Comparison of ENCODE assay signal across 9 cellular contexts in genomic region chr19:7637374-7638256, GRCh38. TPM values are rescaled to one million over a fixed set of nuclear protein-coding genes. Genes with fewer than 3 reads are reported as not detected.
DNase-seq lines count a peak whose midpoint lies in the region; ATAC-seq, FAIRE-seq and TF ChIP-seq lines count a peak whose summit lies in the region.
"Had no signal": no experiment of that assay in that cellular context is flagged by ENCODE, and none has a peak within 500 bp of the region (broad histone marks: within the 10 kb centered on the region; RNA-seq: fewer than 3 reads in every experiment).

No MANE protein-coding gene starts in this region.

- no peak overlapping the region for H3K27ac ChIP-seq in cardiac muscle cell
- H3K27ac ChIP-seq in rectal smooth muscle tissue (ENCODE audit: low read depth, low read length): no peak overlapping the region

- TSS peak; percentile 34 for BruUV-seq in Calu3 (replicated peaks; lab: Mats Ljungman, UMichigan)

- H3K9me3 Mint-ChIP-seq in Calu3 (ENCODE audit: low read depth, unreplicated experiment): peaks cover 3% of the 10 kb centered on the region

- H3K4me1 ChIP-seq in cardiac muscle cell (ENCODE audit: low read depth): peaks cover 4% of the 10 kb centered on the region
- H3K4me1 ChIP-seq in rectal smooth muscle tissue (ENCODE audit: control insufficient read depth, insufficient read depth, low read length): no peaks in the 10 kb centered on the region

- DNase-seq in Calu3 (peak; percentile 53), cardiac muscle cell (ENCODE audit: low read depth in 1 of 2, low spot score in 1 of 2) (peak in 1 of 2 donors; percentile 57), HEK293T (ENCODE audit: extremely low spot score) (no peak), urothelium cell line (ENCODE audit: low spot score) (no peak)

- no peak for FAIRE-seq in urothelium cell line (lab: Jason Lieb, UNC)

- peak overlapping the region; percentile 80 for H3K4me3 Mint-ChIP-seq in Calu3 (ENCODE audit: low read depth, unreplicated experiment)

- no peaks in the 10 kb centered on the region for H3K27me3 ChIP-seq in cardiac muscle cell
- H3K27me3 ChIP-seq in rectal smooth muscle tissue (ENCODE audit: control insufficient read depth, insufficient read depth, low read length): peaks cover 4% of the 10 kb centered on the region

- no peak for TF ChIP-seq CTCF in Calu3 (IDR thresholded peaks at IDR 0.05; ENCODE audit: unreplicated experiment)
- TF ChIP-seq CTCF in WI38 (IDR thresholded peaks at IDR 0.05; ENCODE audit: low read depth, low read length): no peak
- no peak for TF ChIP-seq CTCF in cardiac muscle cell (IDR thresholded peaks at IDR 0.05; ENCODE audit: low read depth, low read length)

- no peaks in the 10 kb centered on the region for H3K27me3 Mint-ChIP-seq in Calu3 (ENCODE audit: unreplicated experiment)

- peak overlapping the region; percentile 72 for H3K27ac Mint-ChIP-seq in Calu3 (ENCODE audit: unreplicated experiment)

- H3K9me3 ChIP-seq in cardiac muscle cell (ENCODE audit: low read depth): no peaks in the 10 kb centered on the region

- peaks cover 39% of the 10 kb centered on the region for H3K36me3 Mint-ChIP-seq in Calu3 (ENCODE audit: insufficient read depth, unreplicated experiment)

- POLR2A ChIA-PET in HEK293T (lab: Yijun Ruan, JAX): interaction anchor here (1.0 to 2.3 kb wide), 4 partner anchors 8 to 69 kb away, joined by 3 to 10 read pairs (median 3); partner anchors contain the start of genes PET100, TRAPPC5 and XAB2

- H3K4me3 ChIP-seq in WI38 (ENCODE audit: low read depth, low read length) (peak overlapping the region; percentile 6; the same call in 1 of the 2 replicates), cardiac muscle cell (peak overlapping the region; percentile 29), rectal smooth muscle tissue (ENCODE audit: low read length) (peak overlapping the region; percentile 71)

- peak overlapping the region; percentile 45 for H3K9ac ChIP-seq in rectal smooth muscle tissue (ENCODE audit: low read length)

- intact Hi-C loops in Calu3 (cut with micrococcal nuclease; ENCODE audit: unreplicated experiment): no loop called here

- CTCF ChIA-PET in Calu3 (lab: Charles Lee) (interaction anchor here (0.6 kb wide), 1 partner anchor 8 kb away, joined by 6 read pairs; the partner anchor contains the start of genes PET100 and XAB2), HEK293T (lab: Yijun Ruan, JAX) (interaction anchor here (0.6 to 1.2 kb wide), 3 partner anchors 19 to 333 kb away, joined by 3 to 5 read pairs (median 4); no protein-coding TSS in a partner anchor)

- no peaks in the 10 kb centered on the region for H3K4me1 Mint-ChIP-seq in Calu3 (ENCODE audit: low read depth, unreplicated experiment)

- H3K36me3 ChIP-seq in cardiac muscle cell (no peaks in the 10 kb centered on the region), rectal smooth muscle tissue (ENCODE audit: control insufficient read depth, insufficient read depth, low read length) (peaks cover 7% of the 10 kb centered on the region)

- ATAC-seq in HG02981 (IDR thresholded peaks at IDR 0.05; ENCODE audit: unreplicated experiment) (peak; percentile 7), HG03095 (IDR thresholded peaks at IDR 0.05; ENCODE audit: unreplicated experiment) (no peak)

TF ChIP-seq in HEK293T, 16 proteins besides CTCF, POLR2A, EP300 and RAD21:
- no peak for TF ChIP-seq TARDBP (IDR thresholded peaks at IDR 0.05)
- no peak for TF ChIP-seq ARNT (IDR thresholded peaks at IDR 0.05)
- no peak for TF ChIP-seq SP1 (IDR thresholded peaks at IDR 0.05)
- TF ChIP-seq ZNF384 (IDR thresholded peaks at IDR 0.05): no peak
- TF ChIP-seq FOXM1 (IDR thresholded peaks at IDR 0.05; ENCODE audit: borderline replicate concordance): no peak
- TF ChIP-seq CTBP1 (IDR thresholded peaks at IDR 0.05; ENCODE audit: borderline replicate concordance): no peak

RNA-seq across cellular contexts. Expression of gene STXBP2, which starts 0.7 kb away (rescaled TPM):
- 132 and 150 TPM in 2 replicates for total RNA-seq in Calu3 (2022)
- 16.0 and 33.6 TPM in 2 replicates for total RNA-seq in cardiac muscle cell
- polyA plus RNA-seq in cardiac muscle cell: 32.7 and 51.2 TPM in 2 replicates

RNA-seq across cellular contexts. Expression of gene PCP2, which starts 4.1 kb away (rescaled TPM):
- total RNA-seq in Calu3 (2022) (not detected in 2 replicates), cardiac muscle cell (0.51 and 2.7 TPM in 2 replicates)
- 0.34 and 0.70 TPM in 2 replicates for polyA plus RNA-seq in cardiac muscle cell
- total RNA-seq: M059J had no signal

RNA-seq across cellular contexts. Expression of gene PET100, which starts 8.0 kb away (rescaled TPM):
- 77.6 and 81.3 TPM in 2 replicates for total RNA-seq in Calu3 (2022)
- 14.9 and 25.0 TPM in 2 replicates for total RNA-seq in cardiac muscle cell
- 369 and 404 TPM in 2 replicates for polyA plus RNA-seq in cardiac muscle cell

RNA-seq across cellular contexts. Expression of gene XAB2, which starts 8.3 kb away (rescaled TPM):
- total RNA-seq in Calu3 (2022) (33.0 and 36.5 TPM in 2 replicates), cardiac muscle cell (62.0 and 81.5 TPM in 2 replicates)
- polyA plus RNA-seq in cardiac muscle cell: 27.5 and 37.1 TPM in 2 replicates

RNA-seq across cellular contexts. Expression of gene RETN, which starts 31.2 kb away (rescaled TPM):
- not detected in 2 replicates for total RNA-seq in Calu3 (2022)
- not detected in 2 replicates for total RNA-seq in cardiac muscle cell
- polyA plus RNA-seq in cardiac muscle cell: not detected in 2 replicates
- total RNA-seq: M059J had no signal

Comparison
In these comparisons a context has a peak if more than half of its experiments do, and no peak if none do; other contexts are left out.
1. H3K4me3 ChIP-seq: peak in every context shown above with its lines; median percentile 71 in rectal smooth muscle tissue; 29 in cardiac muscle cell; 6 in WI38.